In the genomic region with DNA sequence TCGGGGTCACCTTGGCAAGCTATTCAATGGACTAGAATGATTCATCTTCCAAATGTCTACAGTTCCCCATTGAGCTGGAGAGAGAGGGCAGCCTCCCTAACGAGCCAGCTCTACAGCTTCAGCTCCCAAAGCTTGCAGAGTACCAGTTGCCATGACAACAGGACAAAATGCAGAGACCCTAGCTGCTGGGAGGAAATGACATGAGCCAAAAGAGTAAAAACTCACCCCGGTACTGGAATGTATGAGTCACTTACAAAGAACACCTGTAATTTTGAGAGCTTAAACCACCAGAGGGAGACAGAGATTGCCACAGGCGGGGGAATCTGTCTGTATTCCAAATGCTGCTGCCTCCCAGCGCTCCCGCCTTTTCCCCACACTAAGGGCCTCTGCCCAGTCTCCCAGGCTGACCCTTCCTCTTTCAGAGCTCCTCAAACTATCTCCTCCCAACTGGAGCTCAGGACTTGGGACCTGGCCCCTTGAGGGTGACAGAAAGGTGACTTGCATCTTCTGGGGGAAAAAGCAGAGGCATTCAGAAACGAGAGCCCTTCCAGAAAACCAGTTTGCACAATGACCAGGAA, we compare ENCODE assay signal across 8 cellular contexts.
DNase-seq lines count a peak whose midpoint lies in the region; ATAC-seq and TF ChIP-seq lines count a peak whose summit lies in the region.

No MANE protein-coding gene starts in this region.

- H3K4me3 ChIP-seq in heart left ventricle, result no peak overlapping the region

- CTCF ChIA-PET in RWPE1 (lab: Yijun Ruan, JAX), result interaction anchor here (0.6 to 2.4 kb wide), 29 partner anchors 9 to 1722 kb away, joined by 3 to 25 read pairs (median 4); no protein-coding TSS in a partner anchor

- no peak for TF ChIP-seq POLR2A in heart left ventricle (IDR thresholded peaks at IDR 0.05)

- TF ChIP-seq CTCF in RWPE1 (conservative IDR thresholded peaks at IDR 0.05; ENCODE audit: low read depth), result peak; percentile 79
- TF ChIP-seq CTCF in heart left ventricle (IDR thresholded peaks at IDR 0.05), result peak in 11 of 12 donors; percentile 29 to 64 (median 49)

- POLR2A ChIA-PET in RWPE1 (lab: Yijun Ruan, JAX; ENCODE audit: low non-redundant PET), result no interaction called here

- H3K36me3 ChIP-seq in heart left ventricle, result no peaks in the 10 kb centered on the region

- WGBS in heart left ventricle, 4 donors, result 18 to 32% (median 24%) methylated on average over 7 of the region's 7 CpGs

- no peaks in the 10 kb centered on the region for H3K9me3 ChIP-seq in heart left ventricle

- intact Hi-C loops in heart left ventricle (cut with DNase I), result loop anchor here in 2 of 10 donors (5.0 kb wide), 2 partner anchors 223 to 228 kb away; no protein-coding TSS in a partner anchor

- H3K27me3 ChIP-seq in heart left ventricle, result no peaks in the 10 kb centered on the region

- ATAC-seq in GM21526 (IDR thresholded peaks at IDR 0.05; ENCODE audit: low FRiP score, unreplicated experiment), result peak; percentile 90
- ATAC-seq in heart left ventricle, result peak; percentile 58 to 79 (median 70)

- peak; percentile 85 for DNase-seq in ELR (ENCODE audit: low read depth)
- peak; percentile 98 for DNase-seq in HT1080 (ENCODE audit: low read depth)
- peak; percentile 94 for DNase-seq in RWPE1 (ENCODE audit: low spot score)
- DNase-seq in activated T-helper 9 cell treated with anti-CD3 and anti-CD28 coated beads, Interleukin-2, amount 50 U/mL, for 16 hours (ENCODE audit: low read depth), result peak; percentile 5
- DNase-seq in heart left ventricle, result peak in 1 of 5 donors; percentile 30
- DNase-seq in renal cortical epithelial cell (ENCODE audit: low read depth), result peak; percentile 88
- no peak for DNase-seq in amniotic stem cell (lab: John Stamatoyannopoulos, UW)

- peaks cover 0 to 10% (median 0%) of the 10 kb centered on the region in 12 donors for H3K4me1 ChIP-seq in heart left ventricle

- peak overlapping the region; percentile 71 for H3K27ac ChIP-seq in RWPE1
- no peak overlapping the region for H3K27ac ChIP-seq in heart left ventricle
